ENCODE assay signal across 31 cellular contexts in genomic region chr1:46697053-46697452, GRCh38. TPM values are rescaled to one million over a fixed set of nuclear protein-coding genes. Genes with fewer than 3 reads are reported as not detected.
"Had no signal": no experiment of that assay in that cellular context is flagged by ENCODE, and none has a peak within 500 bp of the region (broad histone marks: within the 10 kb centered on the region; RNA-seq: fewer than 3 reads in every experiment).

No MANE protein-coding gene starts in this region.

- ATAC-seq: foreskin keratinocyte; heart right ventricle; left ventricle myocardium superior; lower lobe of right lung; naive thymus-derived CD8-positive, alpha-beta T cell; psoas muscle; right cardiac atrium had no signal

- H3K4me3 Mint-ChIP-seq: dendritic cell treated with granulocyte-macrophage colony-stimulating factor and Interleukin-4, amounts not matched to agents 40 ng/mL and 50 ng/mL, for 4 days; naive thymus-derived CD8-positive, alpha-beta T cell; nephron progenitor cell; type B pancreatic cell had no signal

- H3K4me3 ChIP-seq: esophagus muscularis mucosa, heart right ventricle, lower lobe of right lung, psoas muscle, sigmoid colon, testis, tibial artery had no signal

- H3K27me3 Mint-ChIP-seq: dendritic cell treated with granulocyte-macrophage colony-stimulating factor and Interleukin-4, amounts not matched to agents 40 ng/mL and 50 ng/mL, for 4 days; naive thymus-derived CD8-positive, alpha-beta T cell; type B pancreatic cell had no signal

- H3K4me1 Mint-ChIP-seq: nephron progenitor cell had no signal

- H3K27me3 ChIP-seq: esophagus muscularis mucosa, foreskin keratinocyte, heart right ventricle, sigmoid colon, testis, tibial artery had no signal

- H3K27ac Mint-ChIP-seq: nephron progenitor cell, type B pancreatic cell had no signal

- H3K4me1 ChIP-seq: foreskin keratinocyte, lower lobe of right lung had no signal

- H3K9me3 Mint-ChIP-seq: nephron progenitor cell, type B pancreatic cell had no signal

- H3K27ac ChIP-seq: esophagus muscularis mucosa, foreskin keratinocyte, heart right ventricle, lower lobe of right lung, psoas muscle, sigmoid colon, testis, tibial artery had no signal

- DNase-seq: effector CD8-positive, alpha-beta T cell; foreskin keratinocyte; glutamatergic neuron; heart right ventricle; hippocampal formation; islet precursor cell; kidney glomerular epithelial cell; left ventricle myocardium superior; lower lobe of right lung; naive thymus-derived CD8-positive, alpha-beta T cell; nephron progenitor cell; nucleus accumbens; psoas muscle; right cardiac atrium; sigmoid colon; stimulated activated naive CD4-positive, alpha-beta T cell; substantia nigra; testis; tibial artery had no signal

RNA-seq across cellular contexts. Expression of gene TEX38, which starts 25.4 kb away (rescaled TPM):
- total RNA-seq: endothelial cell of umbilical vein; epithelial cell of proximal tubule; esophagus muscularis mucosa; fibroblast of lung; foreskin keratinocyte; heart right ventricle; left ventricle myocardium superior; lower lobe of right lung; mesenteric fat pad; myocyte; naive thymus-derived CD8-positive, alpha-beta T cell; osteocyte; psoas muscle; renal cortical epithelial cell; right cardiac atrium; sigmoid colon; skeletal muscle tissue; urinary bladder had no signal
- polyA plus RNA-seq: endothelial cell of umbilical vein; fibroblast of lung; foreskin keratinocyte; heart right ventricle; naive thymus-derived CD8-positive, alpha-beta T cell; urinary bladder had no signal
